21 cellular contexts compared by ENCODE assay signal in the genomic region with DNA sequence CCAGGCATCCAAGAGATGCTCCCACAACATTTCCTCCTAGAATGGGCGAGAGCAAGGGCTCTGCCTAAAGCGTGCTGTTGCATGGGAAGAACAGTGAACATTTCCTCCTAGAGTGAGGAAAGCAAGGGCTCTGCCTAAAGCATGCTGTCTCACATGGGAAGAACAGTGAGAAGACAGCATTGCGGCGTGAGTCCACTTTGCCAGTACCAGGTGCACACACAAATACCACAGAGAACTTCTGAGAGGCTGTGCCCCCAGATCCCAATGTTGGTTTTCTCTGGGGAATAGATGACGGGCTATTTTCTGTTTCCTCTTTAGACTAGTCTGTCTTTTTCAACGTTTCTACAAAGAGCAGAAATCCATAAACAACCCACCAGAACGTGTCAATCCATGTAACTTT.
"Had no signal": no experiment of that assay in that cellular context is flagged by ENCODE, and none has a peak within 500 bp of the region (broad histone marks: within the 10 kb centered on the region; RNA-seq: fewer than 3 reads in every experiment).

No MANE protein-coding gene starts in this region.

- H3K27me3 Mint-ChIP-seq: activated CD4-positive, alpha-beta T cell treated with anti-CD3 and anti-CD28 coated beads, Interleukin-2, amount 10 ng/mL, durations not matched to agents 7 days and 5 days; activated naive CD8-positive, alpha-beta T cell treated with anti-CD3 and anti-CD28 coated beads, Interleukin-2, amount 50 U/mL, for 24 hours; naive thymus-derived CD4-positive, alpha-beta T cell; T-cell had no signal

- H3K9me3 Mint-ChIP-seq: activated CD4-positive, alpha-beta T cell treated with anti-CD3 and anti-CD28 coated beads, Interleukin-2, amount 10 ng/mL, durations not matched to agents 7 days and 5 days; activated naive CD4-positive, alpha-beta T cell treated with anti-CD3 and anti-CD28 coated beads, Interleukin-2, amount 10 ng/mL, durations not matched to agents 7 days and 5 days; activated naive CD8-positive, alpha-beta T cell treated with anti-CD3 and anti-CD28 coated beads, Interleukin-2, amount 50 U/mL, for 24 hours; stimulated activated effector memory CD8-positive, alpha-beta T cell treated with anti-CD3 and anti-CD28 coated beads, Interleukin-12 subunit alpha, Interleukin-12 subunit beta, amount 100 ng/mL, for 72 hours; T-cell had no signal

- H3K4me1 ChIP-seq: colonic mucosa, thyroid gland had no signal

- H3K27me3 ChIP-seq: colonic mucosa, gastroesophageal sphincter, thyroid gland had no signal

- FAIRE-seq: urothelium cell line had no signal

- H3K27ac Mint-ChIP-seq: activated CD4-positive, alpha-beta T cell treated with anti-CD3 and anti-CD28 coated beads, Interleukin-2, amount 10 ng/mL, durations not matched to agents 7 days and 5 days; activated CD8-positive, alpha-beta T cell treated with anti-CD3 and anti-CD28 coated beads, Interleukin-2, amount 10 ng/mL, durations not matched to agents 7 days and 5 days; activated naive CD4-positive, alpha-beta T cell treated with anti-CD3 and anti-CD28 coated beads, Interleukin-2, amount 10 ng/mL, durations not matched to agents 7 days and 5 days; activated naive CD8-positive, alpha-beta T cell treated with anti-CD3 and anti-CD28 coated beads, Interleukin-2, amount 50 U/mL, for 24 hours; naive thymus-derived CD4-positive, alpha-beta T cell; stimulated activated effector memory CD8-positive, alpha-beta T cell treated with anti-CD3 and anti-CD28 coated beads, Interleukin-12 subunit alpha, Interleukin-12 subunit beta, amount 100 ng/mL, for 72 hours; T-cell had no signal

- H3K27ac ChIP-seq: colonic mucosa, gastroesophageal sphincter, thyroid gland had no signal

- H3K4me3 ChIP-seq: colonic mucosa, gastroesophageal sphincter, mucosa of descending colon, thyroid gland had no signal

- ATAC-seq: activated CD8-positive, alpha-beta T cell treated with anti-CD3 and anti-CD28 coated beads, Interleukin-2, amount 10 ng/mL, durations not matched to agents 7 days and 5 days; activated naive CD8-positive, alpha-beta T cell treated with anti-CD3 and anti-CD28 coated beads, Interleukin-2, amount 50 U/mL, for 24 hours; gastroesophageal sphincter; sciatic nerve; stimulated activated effector memory CD8-positive, alpha-beta T cell treated with anti-CD3 and anti-CD28 coated beads, Interleukin-12 subunit alpha, Interleukin-12 subunit beta, amount 100 ng/mL, for 72 hours; T-cell had no signal

- H3K36me3 ChIP-seq: colonic mucosa had no signal

- DNase-seq: activated CD4-positive, alpha-beta T cell treated with anti-CD3 and anti-CD28 coated beads, Interleukin-2, amount 10 ng/mL, durations not matched to agents 7 days and 5 days; activated CD8-positive, alpha-beta memory T cell treated with anti-CD3 and anti-CD28 coated beads, Interleukin-2, amount 50 U/mL, for 48 hours; activated CD8-positive, alpha-beta T cell treated with anti-CD3 and anti-CD28 coated beads, Interleukin-2, amount 10 ng/mL, durations not matched to agents 7 days and 5 days; activated effector memory CD4-positive, alpha-beta T cell treated with Interleukin-2 at 50 U/mL for 16 hours; activated naive CD8-positive, alpha-beta T cell treated with anti-CD3 and anti-CD28 coated beads, Interleukin-2, amount 50 U/mL, for 24 hours; activated T-cell treated with anti-CD3 and anti-CD28 coated beads, Interleukin-2, amount 50 U/mL, for 48 hours; anterior cingulate cortex; central memory CD4-positive, alpha-beta T cell; colonic mucosa; mesenchymal stem cell; naive thymus-derived CD4-positive, alpha-beta T cell; stimulated activated CD4-positive, alpha-beta T cell treated with anti-CD3 and anti-CD28 coated beads, Interleukin-4, amount 100 ng/mL, for 24 hours; T-cell; thyroid gland had no signal

- H3K4me1 Mint-ChIP-seq: activated CD4-positive, alpha-beta T cell treated with anti-CD3 and anti-CD28 coated beads, Interleukin-2, amount 10 ng/mL, durations not matched to agents 7 days and 5 days; activated naive CD4-positive, alpha-beta T cell treated with anti-CD3 and anti-CD28 coated beads, Interleukin-2, amount 10 ng/mL, durations not matched to agents 7 days and 5 days; activated naive CD8-positive, alpha-beta T cell treated with anti-CD3 and anti-CD28 coated beads, Interleukin-2, amount 50 U/mL, for 24 hours; stimulated activated effector memory CD8-positive, alpha-beta T cell treated with anti-CD3 and anti-CD28 coated beads, Interleukin-12 subunit alpha, Interleukin-12 subunit beta, amount 100 ng/mL, for 72 hours; T-cell had no signal

- H3K4me3 Mint-ChIP-seq: activated CD4-positive, alpha-beta T cell treated with anti-CD3 and anti-CD28 coated beads, Interleukin-2, amount 10 ng/mL, durations not matched to agents 7 days and 5 days; activated CD8-positive, alpha-beta T cell treated with anti-CD3 and anti-CD28 coated beads, Interleukin-2, amount 10 ng/mL, durations not matched to agents 7 days and 5 days; activated naive CD4-positive, alpha-beta T cell treated with anti-CD3 and anti-CD28 coated beads, Interleukin-2, amount 10 ng/mL, durations not matched to agents 7 days and 5 days; activated naive CD8-positive, alpha-beta T cell treated with anti-CD3 and anti-CD28 coated beads, Interleukin-2, amount 50 U/mL, for 24 hours; brain; naive thymus-derived CD4-positive, alpha-beta T cell; stimulated activated effector memory CD8-positive, alpha-beta T cell treated with anti-CD3 and anti-CD28 coated beads, Interleukin-12 subunit alpha, Interleukin-12 subunit beta, amount 100 ng/mL, for 72 hours; T-cell had no signal

- H3K36me3 Mint-ChIP-seq: activated naive CD4-positive, alpha-beta T cell treated with anti-CD3 and anti-CD28 coated beads, Interleukin-2, amount 10 ng/mL, durations not matched to agents 7 days and 5 days; naive thymus-derived CD4-positive, alpha-beta T cell; stimulated activated effector memory CD8-positive, alpha-beta T cell treated with anti-CD3 and anti-CD28 coated beads, Interleukin-12 subunit alpha, Interleukin-12 subunit beta, amount 100 ng/mL, for 72 hours; T-cell had no signal

- H3K9me3 ChIP-seq: colonic mucosa, gastroesophageal sphincter, mucosa of descending colon, thyroid gland had no signal
